ENCODE assay signal across 8 cellular contexts in the genomic region with DNA sequence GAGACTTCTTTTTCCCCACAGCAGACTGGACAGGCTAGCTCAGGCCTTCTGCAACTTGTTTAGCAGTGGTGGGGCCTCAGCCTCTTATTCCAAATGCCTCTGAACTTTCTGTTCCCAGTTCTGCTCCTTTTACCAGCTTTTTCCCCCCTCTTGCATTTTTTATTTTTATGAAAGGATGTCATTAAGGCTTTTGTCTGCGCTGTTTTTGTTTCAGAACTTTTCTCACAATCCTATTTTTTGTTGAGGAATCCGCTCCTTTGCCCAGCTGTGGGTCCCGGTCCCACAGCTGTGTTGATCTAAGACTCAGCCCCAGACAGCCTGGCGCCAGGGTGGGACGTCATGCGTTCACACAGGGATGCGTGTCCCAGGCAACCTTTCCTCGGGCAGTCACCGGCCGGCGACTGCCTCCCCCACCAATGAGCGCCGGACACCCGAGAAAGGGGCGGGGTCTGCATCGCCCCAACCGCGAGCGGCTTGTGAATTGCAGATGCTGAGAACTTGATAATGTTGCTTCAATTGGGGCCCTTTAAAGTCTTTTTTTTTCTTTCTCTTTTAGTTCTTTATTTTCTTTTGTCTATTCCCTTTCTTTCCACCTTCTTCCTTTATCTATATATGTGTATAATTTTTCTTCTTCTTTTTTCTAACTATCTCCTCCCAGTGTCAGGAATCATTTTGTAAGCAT. TPM values are rescaled to one million over a fixed set of nuclear protein-coding genes. Genes with fewer than 3 reads are reported as not detected.
DNase-seq lines count a peak whose midpoint lies in the region; ATAC-seq and TF ChIP-seq lines count a peak whose summit lies in the region.

No MANE protein-coding gene starts in this region.

- H2BK5ac ChIP-seq in mesendoderm (ENCODE audit: low read length): peak overlapping the region; percentile 89

- H4K5ac ChIP-seq in mesendoderm (ENCODE audit: low read length): no peak overlapping the region

- H3K36me3 ChIP-seq in mesendoderm (ENCODE audit: control insufficient read depth, insufficient read depth, low read length) (peaks cover 3% of the 10 kb centered on the region), suprapubic skin (no peaks in the 10 kb centered on the region)

- TF ChIP-seq POLR2A in suprapubic skin (IDR thresholded peaks at IDR 0.05): peak in 1 of 2 donors; percentile 26

- H3K4me1 Mint-ChIP-seq in activated CD4-positive, alpha-beta T cell treated with anti-CD3 and anti-CD28 coated beads, Interleukin-2, amount 10 ng/mL, durations not matched to agents 7 days and 5 days: peaks cover 53% of the 10 kb centered on the region
- peaks cover 53% of the 10 kb centered on the region for H3K4me1 Mint-ChIP-seq in endothelial cell (ENCODE audit: unreplicated experiment)
- peaks cover 18% of the 10 kb centered on the region for H3K4me1 Mint-ChIP-seq in stimulated activated effector memory CD8-positive, alpha-beta T cell treated with anti-CD3 and anti-CD28 coated beads, Interleukin-12 subunit alpha, Interleukin-12 subunit beta, amount 100 ng/mL, for 72 hours

- peaks cover 45% of the 10 kb centered on the region for H3K27me3 Mint-ChIP-seq in activated CD4-positive, alpha-beta T cell treated with anti-CD3 and anti-CD28 coated beads, Interleukin-2, amount 10 ng/mL, durations not matched to agents 7 days and 5 days
- H3K27me3 Mint-ChIP-seq in endothelial cell (ENCODE audit: unreplicated experiment): peaks cover 19% of the 10 kb centered on the region

- H3K4me3 ChIP-seq in mesendoderm (ENCODE audit: low read length): no peak overlapping the region
- peak overlapping the region; percentile 89 for H3K4me3 ChIP-seq in suprapubic skin

- no peak overlapping the region for H3K27ac Mint-ChIP-seq in activated CD4-positive, alpha-beta T cell treated with anti-CD3 and anti-CD28 coated beads, Interleukin-2, amount 10 ng/mL, durations not matched to agents 7 days and 5 days
- peak overlapping the region; percentile 97 for H3K27ac Mint-ChIP-seq in endothelial cell (ENCODE audit: unreplicated experiment)
- no peak overlapping the region for H3K27ac Mint-ChIP-seq in stimulated activated effector memory CD8-positive, alpha-beta T cell treated with anti-CD3 and anti-CD28 coated beads, Interleukin-12 subunit alpha, Interleukin-12 subunit beta, amount 100 ng/mL, for 72 hours

- peaks cover 2% of the 10 kb centered on the region for H3K79me1 ChIP-seq in mesendoderm (ENCODE audit: low read length)

- H3K9me3 ChIP-seq in suprapubic skin: no peaks in the 10 kb centered on the region

- peak overlapping the region; percentile 21 for H3K4me2 ChIP-seq in mesendoderm (ENCODE audit: low read length)

- no peak overlapping the region for H2AK5ac ChIP-seq in mesendoderm (ENCODE audit: low read length)

- peak overlapping the region; percentile 53 for H3K9ac ChIP-seq in mesendoderm (ENCODE audit: low read length)

- CTCF ChIA-PET in activated CD4-positive, alpha-beta T cell treated with anti-CD3 and anti-CD28 coated beads, Interleukin-2, amount 10 ng/mL, durations not matched to agents 7 days and 5 days (lab: Charles Lee): no interaction called here

- peak overlapping the region; percentile 81 for H3K4ac ChIP-seq in mesendoderm (ENCODE audit: low read depth, low read length)

- WGBS in mesendoderm (ENCODE audit: extremely low coverage, insufficient coverage, low lambda C conversion rate): no CpG with 5 or more reads among the region's 19 CpGs
- 3% methylated on average over 19 of the region's 19 CpGs for WGBS in suprapubic skin

- no peaks in the 10 kb centered on the region for H3K27me3 ChIP-seq in mesendoderm (ENCODE audit: insufficient read depth, low read length, poor library complexity)
- no peaks in the 10 kb centered on the region for H3K27me3 ChIP-seq in suprapubic skin

- H3K18ac ChIP-seq in mesendoderm (ENCODE audit: low read length): peak overlapping the region; percentile 80

- H3K79me2 ChIP-seq in mesendoderm (ENCODE audit: control insufficient read depth, insufficient read depth, low read length): peaks cover 19% of the 10 kb centered on the region

- H3K56ac ChIP-seq in mesendoderm (ENCODE audit: low read length): peak overlapping the region; percentile 83

- POLR2A ChIA-PET in activated CD4-positive, alpha-beta T cell treated with anti-CD3 and anti-CD28 coated beads, Interleukin-2, amount 10 ng/mL, durations not matched to agents 7 days and 5 days (lab: Charles Lee): no interaction called here

- H3K4me3 Mint-ChIP-seq in activated CD4-positive, alpha-beta T cell treated with anti-CD3 and anti-CD28 coated beads, Interleukin-2, amount 10 ng/mL, durations not matched to agents 7 days and 5 days: no peak overlapping the region
- H3K4me3 Mint-ChIP-seq in endothelial cell (ENCODE audit: unreplicated experiment): no peak overlapping the region
- H3K4me3 Mint-ChIP-seq in stimulated activated effector memory CD8-positive, alpha-beta T cell treated with anti-CD3 and anti-CD28 coated beads, Interleukin-12 subunit alpha, Interleukin-12 subunit beta, amount 100 ng/mL, for 72 hours: no peak overlapping the region

- TF ChIP-seq EP300 in suprapubic skin (IDR thresholded peaks at IDR 0.05): peak; percentile 11

- no peak overlapping the region for H4K8ac ChIP-seq in mesendoderm (ENCODE audit: low read depth, low read length)

- peaks cover 17% of the 10 kb centered on the region for H3K4me1 ChIP-seq in mesendoderm (ENCODE audit: control insufficient read depth, low read depth, low read length)
- H3K4me1 ChIP-seq in suprapubic skin: peaks cover 70% of the 10 kb centered on the region

- no peak overlapping the region for H2BK15ac ChIP-seq in mesendoderm (replicated peaks; ENCODE audit: low read depth)

- TF ChIP-seq CTCF in endothelial cell (IDR thresholded peaks at IDR 0.05; ENCODE audit: unreplicated experiment) (no peak), suprapubic skin (IDR thresholded peaks at IDR 0.05) (no peak)

- no peak for ATAC-seq in stimulated activated effector memory CD8-positive, alpha-beta T cell treated with anti-CD3 and anti-CD28 coated beads, Interleukin-12 subunit alpha, Interleukin-12 subunit beta, amount 100 ng/mL, for 72 hours

- peak overlapping the region; percentile 91 for H3K27ac ChIP-seq in mesendoderm (ENCODE audit: low read depth, low read length)
- peak overlapping the region; percentile 91 for H3K27ac ChIP-seq in suprapubic skin

- H3K36me3 Mint-ChIP-seq in activated CD4-positive, alpha-beta T cell treated with anti-CD3 and anti-CD28 coated beads, Interleukin-2, amount 10 ng/mL, durations not matched to agents 7 days and 5 days (ENCODE audit: low read depth): peaks cover 16% of the 10 kb centered on the region
- H3K36me3 Mint-ChIP-seq in endothelial cell (ENCODE audit: low read depth, unreplicated experiment): peaks cover 6% of the 10 kb centered on the region
- peaks cover 4% of the 10 kb centered on the region for H3K36me3 Mint-ChIP-seq in stimulated activated effector memory CD8-positive, alpha-beta T cell treated with anti-CD3 and anti-CD28 coated beads, Interleukin-12 subunit alpha, Interleukin-12 subunit beta, amount 100 ng/mL, for 72 hours

- H2BK120ac ChIP-seq in mesendoderm (ENCODE audit: low read depth, low read length): peak overlapping the region; percentile 65

- H3K9me3 Mint-ChIP-seq in activated CD4-positive, alpha-beta T cell treated with anti-CD3 and anti-CD28 coated beads, Interleukin-2, amount 10 ng/mL, durations not matched to agents 7 days and 5 days: no peaks in the 10 kb centered on the region
- H3K9me3 Mint-ChIP-seq in endothelial cell (ENCODE audit: unreplicated experiment): no peaks in the 10 kb centered on the region
- no peaks in the 10 kb centered on the region for H3K9me3 Mint-ChIP-seq in stimulated activated effector memory CD8-positive, alpha-beta T cell treated with anti-CD3 and anti-CD28 coated beads, Interleukin-12 subunit alpha, Interleukin-12 subunit beta, amount 100 ng/mL, for 72 hours

- DNase-seq in activated CD4-positive, alpha-beta T cell treated with anti-CD3 and anti-CD28 coated beads, Interleukin-2, amount 10 ng/mL, durations not matched to agents 7 days and 5 days: peak; percentile 33
- no peak for DNase-seq in activated CD4-positive, alpha-beta T cell treated with anti-CD3 and anti-CD28 coated beads, Interleukin-2, amount 50 U/mL, for 48 hours
- DNase-seq in NCI-H146 (lab: John Stamatoyannopoulos, UW) (peak; percentile 96), T1000 (lab: John Stamatoyannopoulos, UW) (peak; percentile 91), endothelial cell (ENCODE audit: low spot score) (peak; percentile 96), mesendoderm (peak; percentile 99), suprapubic skin (ENCODE audit: low spot score in 2 of 2) (peak; percentile 98)
- DNase-seq in stimulated activated effector memory CD8-positive, alpha-beta T cell treated with anti-CD3 and anti-CD28 coated beads, Interleukin-12 subunit alpha, Interleukin-12 subunit beta, amount 100 ng/mL, for 72 hours (ENCODE audit: low spot score in 2 of 2): no peak

- H3K23ac ChIP-seq in mesendoderm (ENCODE audit: low read length): no peak overlapping the region

RNA-seq across cellular contexts. Expression of gene ID3, which starts 3.0 kb away (rescaled TPM):
- total RNA-seq in activated CD4-positive, alpha-beta T cell treated with anti-CD3 and anti-CD28 coated beads, Interleukin-2, amount 10 ng/mL, durations not matched to agents 7 days and 5 days: 10 to 100 TPM; 62.7 to 65.2 TPM
- 240 TPM for total RNA-seq in endothelial cell (ENCODE audit: unreplicated experiment)
- polyA plus RNA-seq in mesendoderm (2013, experiment 1 of 2): 209 TPM
- 208 TPM for polyA plus RNA-seq in mesendoderm (2013, experiment 2 of 2)
- total RNA-seq in suprapubic skin: 100 to 1,000 TPM in 3 of 4 donors, 10 to 100 TPM in 1; 91.1 to 194 (median 149) TPM

RNA-seq across cellular contexts. Expression of gene E2F2, which starts 31.2 kb away (rescaled TPM):
- total RNA-seq in activated CD4-positive, alpha-beta T cell treated with anti-CD3 and anti-CD28 coated beads, Interleukin-2, amount 10 ng/mL, durations not matched to agents 7 days and 5 days: 100 to 1,000 TPM; 107 to 112 TPM
- total RNA-seq in endothelial cell (ENCODE audit: unreplicated experiment) (0.69 TPM), suprapubic skin (10 to 100 TPM in 2 of 4 donors, 1 to 10 TPM in 2; 4.5 to 12.9 (median 8.4) TPM)
- polyA plus RNA-seq in mesendoderm (2013, experiment 1 of 2): 2.1 TPM
- 1.8 TPM for polyA plus RNA-seq in mesendoderm (2013, experiment 2 of 2)

Comparison
In these comparisons a context has a peak if more than half of its experiments do, and no peak if none do; other contexts are left out.
1. DNase-seq: peak in activated CD4-positive, alpha-beta T cell treated with anti-CD3 and anti-CD28 coated beads, Interleukin-2, amount 10 ng/mL, durations not matched to agents 7 days and 5 days (single experiment), NCI-H146 (single experiment), T1000 (single experiment), endothelial cell (single experiment), mesendoderm (single experiment) and suprapubic skin (2 of 2); none in activated CD4-positive, alpha-beta T cell treated with anti-CD3 and anti-CD28 coated beads, Interleukin-2, amount 50 U/mL, for 48 hours (0 of 2) and stimulated activated effector memory CD8-positive, alpha-beta T cell treated with anti-CD3 and anti-CD28 coated beads, Interleukin-12 subunit alpha, Interleukin-12 subunit beta, amount 100 ng/mL, for 72 hours (0 of 2).
2. RNA of gene E2F2, which starts 31.2 kb away (total RNA-seq): 107 to 112 TPM in activated CD4-positive, alpha-beta T cell treated with anti-CD3 and anti-CD28 coated beads, Interleukin-2, amount 10 ng/mL, durations not matched to agents 7 days and 5 days; 4.5 to 12.9 TPM in suprapubic skin and 0.69 TPM in endothelial cell (single experiment); every median in the first group is over 4 times any median in the second.